ENCODE assay signal across 8 cellular contexts in the genomic region with DNA sequence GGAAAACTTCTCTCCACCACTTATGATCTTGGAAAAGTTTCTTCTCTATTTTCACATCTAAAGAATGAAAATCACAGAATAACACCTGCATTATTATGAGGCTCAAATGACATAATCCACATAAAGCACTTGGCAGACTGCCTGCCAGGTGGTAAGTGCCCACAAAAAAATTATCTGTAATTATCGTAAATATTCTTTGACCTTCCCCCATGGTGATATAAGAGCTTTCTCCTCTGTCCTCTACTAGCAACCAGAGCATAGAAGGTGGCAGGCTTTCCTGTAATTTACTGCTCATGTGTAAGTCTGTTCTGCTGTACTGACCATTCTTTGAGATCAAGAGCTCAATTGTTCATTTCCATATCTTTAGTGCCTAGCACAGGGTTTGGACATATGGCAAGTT. TPM values are rescaled to one million over a fixed set of nuclear protein-coding genes. Genes with fewer than 3 reads are reported as not detected.
DNase-seq lines count a peak whose midpoint lies in the region; ATAC-seq and TF ChIP-seq lines count a peak whose summit lies in the region.

No MANE protein-coding gene starts in this region.

- no peaks in the 10 kb centered on the region for H3K27me3 ChIP-seq in GM23248 (replicated peaks; ENCODE audit: insufficient read depth)
- H3K27me3 ChIP-seq in gastroesophageal sphincter: no peaks in the 10 kb centered on the region

- no peaks in the 10 kb centered on the region for H3K36me3 ChIP-seq in GM23248 (ENCODE audit: low read depth)
- H3K36me3 ChIP-seq in gastroesophageal sphincter: no peaks in the 10 kb centered on the region
- no peaks in the 10 kb centered on the region for H3K36me3 ChIP-seq in urinary bladder (ENCODE audit: insufficient read depth)

- no peaks in the 10 kb centered on the region for H3K79me2 ChIP-seq in GM23248 (ENCODE audit: insufficient read depth)

- no peak overlapping the region for H3K4me3 ChIP-seq in GM23248
- H3K4me3 ChIP-seq in gastroesophageal sphincter: no peak overlapping the region
- H3K4me3 ChIP-seq in urinary bladder (ENCODE audit: low read depth, low read length): no peak overlapping the region

- H3K4me1 ChIP-seq in GM23248 (ENCODE audit: insufficient read depth) (peaks cover 22% of the 10 kb centered on the region), gastroesophageal sphincter (peaks cover 3 to 32% (median 7%) of the 10 kb centered on the region in 3 donors), urinary bladder (ENCODE audit: insufficient read depth) (no peaks in the 10 kb centered on the region)

- H3K9me2 ChIP-seq in GM23248 (ENCODE audit: insufficient read depth): no peaks in the 10 kb centered on the region; the same call in 1 of the 2 replicates

- H3K9me3 Mint-ChIP-seq in Calu3 (ENCODE audit: low read depth, unreplicated experiment): no peaks in the 10 kb centered on the region

- no peak for TF ChIP-seq POLR2A in gastroesophageal sphincter (IDR thresholded peaks at IDR 0.05)

- in situ Hi-C loops in GM23248 (cut with MboI): no loop called here

- peaks cover 27% of the 10 kb centered on the region for H3K4me1 Mint-ChIP-seq in Calu3 (ENCODE audit: low read depth, unreplicated experiment)

- H3K9ac ChIP-seq in GM23248: no peak overlapping the region; the same call in 1 of the 2 replicates

- DNase-seq in Calu3: no peak
- DNase-seq in GM23248: no peak
- DNase-seq in NCI-H2227 (lab: John Stamatoyannopoulos, UW; ENCODE audit: unreplicated experiment): peak; percentile 57
- no peak for DNase-seq in stimulated activated CD8-positive, alpha-beta memory T cell treated with anti-CD3 and anti-CD28 coated beads, Interleukin-4, amount 100 ng/mL, for 48 hours
- DNase-seq in stimulated activated CD4-positive, alpha-beta T cell treated with anti-CD3 and anti-CD28 coated beads, Interleukin-12 subunit alpha, Interleukin-12 subunit beta, amount 100 ng/mL, for 4 hours: no peak

- CTCF ChIA-PET in Calu3 (lab: Charles Lee): interaction anchor here (1.0 to 2.5 kb wide), 6 partner anchors 9 to 338 kb away, joined by 3 to 24 read pairs (median 12); a partner anchor contains a TSS

- no peak overlapping the region for H3K4me3 Mint-ChIP-seq in Calu3 (ENCODE audit: low read depth, unreplicated experiment)

- H2AFZ ChIP-seq in GM23248: peak overlapping the region; percentile 44

- TF ChIP-seq CTCF in Calu3 (IDR thresholded peaks at IDR 0.05; ENCODE audit: unreplicated experiment): no peak
- TF ChIP-seq CTCF in gastroesophageal sphincter (IDR thresholded peaks at IDR 0.05): no peak

- no TSS peak for BruUV-seq in Calu3 (replicated peaks; lab: Mats Ljungman, UMichigan)

- 90 to 95% methylated on average over 1 of the region's 1 CpG for WGBS in GM23248 (ENCODE audit: low coverage in 1 of 2, low lambda C conversion rate in 2 of 2, missing lambda C conversion rate in 2 of 2), 2 experiments
- WGBS in gastroesophageal sphincter (ENCODE audit: low coverage in 1 of 2), 2 donors: 58 to 75% methylated on average over 1 of the region's 1 CpG
- 77% methylated on average over 1 of the region's 1 CpG for WGBS in urinary bladder

- H3F3A ChIP-seq in GM23248 (ENCODE audit: insufficient read depth): peaks cover 7% of the 10 kb centered on the region; the same call in 1 of the 2 replicates

- TF ChIP-seq EP300 in gastroesophageal sphincter (IDR thresholded peaks at IDR 0.05): no peak

- peak overlapping the region; percentile 92 for H3K27ac Mint-ChIP-seq in Calu3 (ENCODE audit: unreplicated experiment)

- intact Hi-C loops in Calu3 (cut with micrococcal nuclease; ENCODE audit: unreplicated experiment): loop anchor here (1.0 to 5.0 kb wide), 4 partner anchors 41 to 151 kb away; no protein-coding TSS in a partner anchor

- peaks cover 5% of the 10 kb centered on the region for H3K36me3 Mint-ChIP-seq in Calu3 (ENCODE audit: insufficient read depth, unreplicated experiment)

- H3K27ac ChIP-seq in GM23248: no peak overlapping the region
- H3K27ac ChIP-seq in gastroesophageal sphincter: peak overlapping the region; percentile 28 to 67 (median 47)
- peak overlapping the region; percentile 66 for H3K27ac ChIP-seq in urinary bladder (ENCODE audit: low read depth)

- ATAC-seq in gastroesophageal sphincter (peak; percentile 3), HG02588 (IDR thresholded peaks at IDR 0.05; ENCODE audit: unreplicated experiment) (no peak)

- H3K9me3 ChIP-seq in GM23248 (ENCODE audit: low read depth) (no peaks in the 10 kb centered on the region), gastroesophageal sphincter (no peaks in the 10 kb centered on the region)

- no peaks in the 10 kb centered on the region for H4K20me1 ChIP-seq in GM23248 (ENCODE audit: insufficient read depth)

- no peaks in the 10 kb centered on the region for H3K27me3 Mint-ChIP-seq in Calu3 (ENCODE audit: unreplicated experiment)

- H3K4me2 ChIP-seq in GM23248 (ENCODE audit: unreplicated experiment): peak overlapping the region; percentile 19

RNA-seq across cellular contexts. Expression of a gene that starts 51.7 kb away (rescaled TPM):
- total RNA-seq in Calu3 (2022) (24.2 and 24.4 TPM in 2 replicates), gastroesophageal sphincter (10 to 100 TPM; 11.7 to 27.1 (median 16.6) TPM), urinary bladder (49.7 TPM)
- total RNA-seq in GM23248 (2014; rRNA removed; shearing (Covaris generic)): 15.0 and 24.0 TPM in 2 replicates
- polyA plus RNA-seq in GM23248 (2016; fragmentation: Nextera tagmentation; extraction: Ambion mirVana) (19.4 and 20.1 TPM in 2 replicates), urinary bladder (13.8 TPM)
